Comparison of ENCODE assay signal across 33 cellular contexts in genomic region chr6:167995731-167996151, GRCh38. TPM values are rescaled to one million over a fixed set of nuclear protein-coding genes. Genes with fewer than 3 reads are reported as not detected.
"Had no signal": no experiment of that assay in that cellular context is flagged by ENCODE, and none has a peak within 500 bp of the region (broad histone marks: within the 10 kb centered on the region; RNA-seq: fewer than 3 reads in every experiment).

No MANE protein-coding gene starts in this region.

- ATAC-seq: activated T-cell treated with anti-CD3 and anti-CD28 coated beads, Interleukin-2, amount 50 U/mL, for 72 hours; effector memory CD8-positive, alpha-beta T cell; left cardiac atrium; left ventricle myocardium superior; natural killer cell; pancreas; stimulated activated naive B cell treated with anti-CD40 and anti-IgM and Interleukin-4, amounts not matched to agents 10 μg/mL and 1 μg/mL and 100 μg/mL, for 72 hours; T-helper 17 cell had no signal

- H3K4me1 ChIP-seq: pancreas, stomach, suprapubic skin, tibial artery had no signal

- H3K27ac ChIP-seq: neutrophil, pancreas, right atrium auricular region, stomach, suprapubic skin, tibial artery had no signal

- H3K4me2 ChIP-seq: smooth muscle cell had no signal

- H3K4me3 ChIP-seq: pancreas, right atrium auricular region, smooth muscle cell, stomach, suprapubic skin, tibial artery had no signal

- H3K27me3 ChIP-seq: neutrophil, pancreas, right atrium auricular region had no signal

- H3K36me3 ChIP-seq: neutrophil, pancreas, right atrium auricular region, stomach, suprapubic skin, tibial artery had no signal

- H3K9me3 ChIP-seq: neutrophil, pancreas, right atrium auricular region, stomach, suprapubic skin, tibial artery had no signal

- DNase-seq: activated CD4-positive, alpha-beta memory T cell treated with anti-CD3 and anti-CD28 coated beads for 36 hours; activated CD4-positive, alpha-beta T cell treated with anti-CD3 and anti-CD28 coated beads, Interleukin-2, amount 10 ng/mL, durations not matched to agents 24 days and 14 days; activated CD4-positive, CD25-positive, alpha-beta regulatory T cell treated with anti-CD3 and anti-CD28 coated beads, Interleukin-2, amount 50 U/mL, for 72 hours; activated effector memory CD4-positive, alpha-beta T cell treated with Interleukin-2 at 50 U/mL for 16 hours; activated naive CD4-positive, alpha-beta T cell treated with Interleukin-2 at 50 U/mL for 16 hours; activated T-cell treated with anti-CD3 and anti-CD28 coated beads for 4 hours; activated T-cell treated with anti-CD3 and anti-CD28 coated beads, Interleukin-2, amount 50 U/mL, for 72 hours; anterior cingulate cortex; dermis blood vessel endothelial cell; effector memory CD8-positive, alpha-beta T cell; erythroblast; foreskin fibroblast; hippocampal formation; left cardiac atrium; left ventricle myocardium superior; mammary epithelial cell; natural killer cell; pancreas; stimulated activated CD4-positive, alpha-beta T cell treated with anti-CD3 and anti-CD28 coated beads, Interleukin-2, amount 100 ng/mL, for 24 hours; stimulated activated naive B cell treated with anti-CD40 and anti-IgM and Interleukin-4, amounts not matched to agents 10 μg/mL and 1 μg/mL and 100 μg/mL, for 72 hours; stomach; T-helper 17 cell; T1000; tibial artery had no signal

RNA-seq across cellular contexts. Expression of gene KIF25, which starts 1.7 kb away (rescaled TPM):
- total RNA-seq: activated CD4-positive, alpha-beta memory T cell treated with anti-CD3 and anti-CD28 coated beads for 36 hours; activated CD4-positive, alpha-beta T cell treated with anti-CD3 and anti-CD28 coated beads, Interleukin-2, amount 10 ng/mL, durations not matched to agents 24 days and 14 days; bronchial epithelial cell; dermis blood vessel endothelial cell; left ventricle myocardium superior; mammary epithelial cell; mononuclear cell; natural killer cell; pulmonary artery endothelial cell; right atrium auricular region; T-helper 17 cell; urinary bladder had no signal
- polyA plus RNA-seq: keratinocyte, mammary epithelial cell had no signal
